10 cellular contexts compared by ENCODE assay signal in the genomic region with DNA sequence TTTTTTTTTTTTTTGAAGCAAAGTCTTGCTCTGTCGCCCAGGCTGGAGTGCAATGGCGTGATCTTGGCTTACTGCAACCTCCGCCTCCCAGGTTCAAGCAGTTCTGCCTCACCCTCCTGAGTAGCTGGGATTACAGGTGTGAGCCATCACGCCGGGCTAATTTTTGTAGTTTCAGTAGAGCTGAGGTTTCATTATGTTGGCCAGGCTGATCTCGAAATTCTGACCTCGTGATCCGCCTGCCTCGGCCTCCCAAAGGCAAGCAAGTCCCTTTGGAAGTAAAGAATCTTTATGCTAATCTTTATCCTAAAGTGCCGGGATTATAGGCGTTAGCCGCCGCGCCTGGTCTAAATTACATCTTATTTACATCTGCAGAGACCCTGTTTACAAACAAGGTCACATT. TPM values are rescaled to one million over a fixed set of nuclear protein-coding genes. Genes with fewer than 3 reads are reported as not detected.
DNase-seq lines count a peak whose midpoint lies in the region; ATAC-seq and TF ChIP-seq lines count a peak whose summit lies in the region.
"Had no signal": no experiment of that assay in that cellular context is flagged by ENCODE, and none has a peak within 500 bp of the region (broad histone marks: within the 10 kb centered on the region; RNA-seq: fewer than 3 reads in every experiment).

No MANE protein-coding gene starts in this region.

- peaks cover 30% of the 10 kb centered on the region for H3K36me3 Mint-ChIP-seq in activated CD4-positive, alpha-beta T cell treated with anti-CD3 and anti-CD28 coated beads for 36 hours (ENCODE audit: low read depth)
- H3K36me3 Mint-ChIP-seq in endodermal cell (ENCODE audit: low read depth), result peaks cover 7% of the 10 kb centered on the region

- intact Hi-C loops in activated CD4-positive, alpha-beta T cell treated with anti-CD3 and anti-CD28 coated beads for 36 hours (cut with DNase I, micrococcal nuclease), result no loop called here
- intact Hi-C loops in Panc1 (cut with micrococcal nuclease; ENCODE audit: unreplicated experiment) (no loop called here), gastrocnemius medialis (cut with DNase I; ENCODE audit: low total_unique reads) (no loop called here)

- peak overlapping the region; percentile 89 for H3K4me3 Mint-ChIP-seq in activated CD4-positive, alpha-beta T cell treated with anti-CD3 and anti-CD28 coated beads for 36 hours
- H3K4me3 Mint-ChIP-seq in endodermal cell, result peak overlapping the region; percentile 90

- TF ChIP-seq CTCF in Panc1 (IDR thresholded peaks at IDR 0.05) (no peak), endodermal cell (conservative IDR thresholded peaks at IDR 0.05) (no peak), gastrocnemius medialis (IDR thresholded peaks at IDR 0.05 in 4 of 5, conservative IDR thresholded peaks at IDR 0.05 in 1 of 5) (no peak)

- peaks cover 3% of the 10 kb centered on the region for H3K27me3 Mint-ChIP-seq in activated CD4-positive, alpha-beta T cell treated with anti-CD3 and anti-CD28 coated beads for 36 hours
- H3K27me3 Mint-ChIP-seq in endodermal cell (ENCODE audit: insufficient read depth), result peaks cover 31% of the 10 kb centered on the region

- in situ Hi-C loops in Panc1 (cut with HindIII; ENCODE audit: low pct_unique_long_range_greater_than_20kb, low sequenced_read_pairs), result no loop called here
- in situ Hi-C loops in gastrocnemius medialis (cut with MboI; ENCODE audit: low sequenced_read_pairs in 4 of 4), result loop anchor here in 2 of 4 donors (25.0 kb wide), 2 partner anchors 273 to 752 kb away; a partner anchor contains a TSS

- H3K4me1 Mint-ChIP-seq in activated CD4-positive, alpha-beta T cell treated with anti-CD3 and anti-CD28 coated beads for 36 hours, result peaks cover 38% of the 10 kb centered on the region
- H3K4me1 Mint-ChIP-seq in endodermal cell, result peaks cover 13% of the 10 kb centered on the region

- H3K9me3 Mint-ChIP-seq in activated CD4-positive, alpha-beta T cell treated with anti-CD3 and anti-CD28 coated beads for 36 hours (ENCODE audit: low read depth), result no peaks in the 10 kb centered on the region
- H3K9me3 Mint-ChIP-seq in endodermal cell, result no peaks in the 10 kb centered on the region

- H3K27me3 ChIP-seq in Panc1 (ENCODE audit: control insufficient read depth, insufficient read depth, low read length) (no peaks in the 10 kb centered on the region), endodermal cell (ENCODE audit: control insufficient read depth, insufficient read depth, low read length, poor library complexity, severe bottlenecking) (peaks cover 14% of the 10 kb centered on the region), gastrocnemius medialis (no peaks in the 10 kb centered on the region)
- H3K27me3 ChIP-seq: cardiac muscle cell had no signal

- TSS peak; percentile 65 for BruUV-seq in Panc1 (replicated peaks; lab: Mats Ljungman, UMichigan)

- no peak for TF ChIP-seq POLR2A in gastrocnemius medialis (IDR thresholded peaks at IDR 0.05)

- H3K4me3 ChIP-seq in Panc1 (ENCODE audit: low read depth in 2 of 2, low read length in 2 of 2), result peak overlapping the region; percentile 86 to 94
- no peak overlapping the region for H3K4me3 ChIP-seq in endodermal cell (ENCODE audit: low read length)
- peak overlapping the region in 3 of 4 donors; percentile 27 to 91 (median 88) for H3K4me3 ChIP-seq in gastrocnemius medialis

- peaks cover 18% of the 10 kb centered on the region for H3K4me1 ChIP-seq in Panc1 (ENCODE audit: control insufficient read depth, insufficient read depth, low read length)
- H3K4me1 ChIP-seq in endodermal cell (ENCODE audit: control insufficient read depth, insufficient read depth, low read length), result no peaks in the 10 kb centered on the region
- peaks cover 33 to 41% of the 10 kb centered on the region in 2 donors for H3K4me1 ChIP-seq in gastrocnemius medialis

- no peak for DNase-seq in activated CD4-positive, alpha-beta T cell treated with anti-CD3 and anti-CD28 coated beads for 36 hours
- no peak for DNase-seq in activated CD4-positive, alpha-beta T cell treated with anti-CD3 and anti-CD28 coated beads for 48 hours
- DNase-seq in Panc1 (ENCODE audit: low read depth, low spot score) (no peak), endodermal cell (no peak), gastrocnemius medialis (no peak), SIG-M5 treated with dmso at 0.1 percent for 504 hours (lab: John Stamatoyannopoulos, UW; ENCODE audit: unreplicated experiment) (no peak), HK-2 (ENCODE audit: unreplicated experiment) (no peak), NCI-H510A (lab: John Stamatoyannopoulos, UW) (no peak)
- DNase-seq: occipital lobe had no signal

- no peak overlapping the region for H3K27ac Mint-ChIP-seq in activated CD4-positive, alpha-beta T cell treated with anti-CD3 and anti-CD28 coated beads for 36 hours
- no peak overlapping the region for H3K27ac Mint-ChIP-seq in endodermal cell

- no peak overlapping the region for H3K9ac ChIP-seq in endodermal cell (ENCODE audit: extremely low read depth, low read length, poor library complexity, severe bottlenecking)

- POLR2A ChIA-PET in activated CD4-positive, alpha-beta T cell treated with anti-CD3 and anti-CD28 coated beads for 36 hours (lab: Charles Lee), result no interaction called here
- POLR2A ChIA-PET in Panc1 (lab: Charles Lee), result interaction anchor here (0.6 kb wide), 1 partner anchor 19 kb away, joined by 6 read pairs; no protein-coding TSS in a partner anchor

- H3K27ac ChIP-seq in Panc1 (ENCODE audit: low read length), result peak overlapping the region; percentile 88
- H3K27ac ChIP-seq in endodermal cell (ENCODE audit: low read depth, low read length), result no peak overlapping the region
- H3K27ac ChIP-seq in gastrocnemius medialis, result peak overlapping the region; percentile 45 to 70 (median 68)
- H3K27ac ChIP-seq: cardiac muscle cell had no signal

- no peak for ATAC-seq in activated CD4-positive, alpha-beta T cell treated with anti-CD3 and anti-CD28 coated beads for 36 hours
- ATAC-seq in Panc1, result no peak
- no peak for ATAC-seq in gastrocnemius medialis

- H3K9me3 ChIP-seq in Panc1 (ENCODE audit: control insufficient read depth, insufficient read depth, low read depth, low read length) (no peaks in the 10 kb centered on the region), endodermal cell (ENCODE audit: control insufficient read depth, low read length) (no peaks in the 10 kb centered on the region), gastrocnemius medialis (no peaks in the 10 kb centered on the region)

- 81 to 84% methylated on average over 13 to 14 of the region's 14 CpGs for WGBS in endodermal cell (ENCODE audit: insufficient coverage in 1 of 2, insufficient read length in 1 of 2), 2 experiments

- H3K36me3 ChIP-seq in Panc1 (ENCODE audit: control insufficient read depth, insufficient read depth, low read length), result no peaks in the 10 kb centered on the region; the same call in 1 of the 2 replicates
- H3K36me3 ChIP-seq in endodermal cell (ENCODE audit: control insufficient read depth, insufficient read depth, low read length), result no peaks in the 10 kb centered on the region
- H3K36me3 ChIP-seq in gastrocnemius medialis, result peaks cover 0 to 7% of the 10 kb centered on the region in 2 donors

- CTCF ChIA-PET in activated CD4-positive, alpha-beta T cell treated with anti-CD3 and anti-CD28 coated beads for 36 hours (lab: Charles Lee), result interaction anchor here (0.7 to 2.4 kb wide), 6 partner anchors 9 to 134 kb away, joined by 3 to 12 read pairs (median 6); no protein-coding TSS in a partner anchor
- CTCF ChIA-PET in Panc1 (lab: Charles Lee), result no interaction called here

RNA-seq across cellular contexts. Expression of a gene that starts 1.5 kb away (rescaled TPM):
- 10 to 100 TPM; 22.2 to 23.2 TPM for total RNA-seq in activated CD4-positive, alpha-beta T cell treated with anti-CD3 and anti-CD28 coated beads for 36 hours
- total RNA-seq in Panc1 (2021; ENCODE audit: unreplicated experiment) (27.0 TPM), endodermal cell (10 to 100 TPM; 16.0 to 21.5 TPM), gastrocnemius medialis (10 to 100 TPM; 16.4 to 27.6 (median 22.0) TPM)
- 56.3 TPM for polyA plus RNA-seq in Panc1 (2012; ENCODE audit: insufficient read length)
- 18.5 TPM for polyA plus RNA-seq in endodermal cell (2013, experiment 1 of 2)
- polyA plus RNA-seq in endodermal cell (2013, experiment 2 of 2), result 18.2 TPM

RNA-seq across cellular contexts. Expression of a gene that starts 32.8 kb away (rescaled TPM):
- under 1 TPM in 1 of 2 experiments, not detected in 1; 0.09 TPM for total RNA-seq in activated CD4-positive, alpha-beta T cell treated with anti-CD3 and anti-CD28 coated beads for 36 hours
- 22.7 TPM for total RNA-seq in Panc1 (2021; ENCODE audit: unreplicated experiment)
- 43.9 TPM for polyA plus RNA-seq in Panc1 (2012; ENCODE audit: insufficient read length)
- total RNA-seq in endodermal cell, result 100 to 1,000 TPM; 253 to 304 TPM
- polyA plus RNA-seq in endodermal cell (2013, experiment 1 of 2), result 836 TPM
- polyA plus RNA-seq in endodermal cell (2013, experiment 2 of 2), result 726 TPM
- total RNA-seq in gastrocnemius medialis, result 1 to 10 TPM; 1.5 to 3.5 (median 1.9) TPM

Comparison
In these comparisons a context has a peak if more than half of its experiments do, and no peak if none do; other contexts are left out.
1. RNA of a gene that starts 32.8 kb away (total RNA-seq): 253 to 304 TPM in endodermal cell; 22.7 TPM in Panc1 (single experiment), 1.5 to 3.5 TPM in gastrocnemius medialis and 0.09 TPM in activated CD4-positive, alpha-beta T cell treated with anti-CD3 and anti-CD28 coated beads for 36 hours; every median in the first group is over 10 times any median in the second.